Comparison of ENCODE assay signal across 3 cellular contexts in genomic region chr2:181005326-181005655, GRCh38.
A peak's percentile ranks its signal among the peaks of the same experiment; 100 is the strongest.
TF ChIP-seq lines count a peak whose summit lies in the region.

No MANE protein-coding gene starts in this region.

TF ChIP-seq in IMR-90, 13 proteins besides CTCF, POLR2A, EP300 and RAD21 (continued from another document):
- TF ChIP-seq SMC3 (IDR thresholded peaks at IDR 0.05; ENCODE audit: low read depth, low read length) (no peak), CHD1 (IDR thresholded peaks at IDR 0.05; ENCODE audit: low read depth, low read length) (no peak), RCOR1 (IDR thresholded peaks at IDR 0.05; ENCODE audit: insufficient replicate concordance, low read length) (no peak), ELK1 (IDR thresholded peaks at IDR 0.05; ENCODE audit: borderline replicate concordance, low read depth, low read length) (no peak), RFX5 (IDR thresholded peaks at IDR 0.05; ENCODE audit: low read depth, low read length) (no peak), MAZ (IDR thresholded peaks at IDR 0.05; ENCODE audit: borderline replicate concordance, low read depth, low read length) (no peak)

TF ChIP-seq in K562, 482 proteins besides CTCF, POLR2A, EP300 and RAD21:
- TF ChIP-seq SNIP1 (IDR thresholded peaks at IDR 0.05; ENCODE audit: low read depth) (no peak), GATA2 (CRISPR knock-in tag; IDR thresholded peaks at IDR 0.05) (0 out of 2 replicates have a peak, but pooled peaks have one; percentile 6), THRAP3 (IDR thresholded peaks at IDR 0.05; ENCODE audit: borderline replicate concordance) (no peak)

TF ChIP-seq in liver, 16 proteins besides CTCF, POLR2A, EP300 and RAD21 (continued from another document):
- peak in 1 of 2 donors; percentile 32 for TF ChIP-seq RXRA (IDR thresholded peaks at IDR 0.05)
- TF ChIP-seq MAX (IDR thresholded peaks at IDR 0.05), result no peak
TF ChIP-seq in liver: peak in this region for 2.
